In the genomic region with DNA sequence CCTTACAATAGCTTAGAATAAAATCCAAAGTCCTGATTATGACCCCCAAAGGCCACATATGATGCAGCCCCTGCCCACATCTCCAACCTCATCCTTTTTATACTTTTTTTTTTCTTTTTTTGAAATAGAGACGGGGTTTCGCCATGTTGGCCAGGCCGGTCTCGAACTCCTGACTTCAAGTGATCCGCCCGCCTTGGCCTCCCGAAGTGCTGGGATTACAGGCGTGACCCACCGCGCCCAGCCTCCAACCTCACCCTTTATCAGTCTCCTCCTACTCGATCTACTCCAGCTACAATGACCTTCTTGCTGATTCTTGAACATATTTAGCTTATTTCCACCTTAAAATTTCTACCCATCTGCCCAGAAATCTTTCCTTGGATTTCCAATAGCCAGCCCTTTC, we compare ENCODE assay signal across 9 cellular contexts. TPM values are rescaled to one million over a fixed set of nuclear protein-coding genes. Genes with fewer than 3 reads are reported as not detected.
DNase-seq lines count a peak whose midpoint lies in the region; ATAC-seq and TF ChIP-seq lines count a peak whose summit lies in the region.
"Had no signal": no experiment of that assay in that cellular context is flagged by ENCODE, and none has a peak within 500 bp of the region (broad histone marks: within the 10 kb centered on the region; RNA-seq: fewer than 3 reads in every experiment).

No MANE protein-coding gene starts in this region.

- WGBS in thymus, result 44% methylated on average over 11 of the region's 11 CpGs

- H3K36me3 ChIP-seq in kidney epithelial cell (ENCODE audit: control insufficient read depth, insufficient read depth, low read length) (no peaks in the 10 kb centered on the region), thymus (ENCODE audit: control insufficient read depth, insufficient read depth) (peaks cover 3% of the 10 kb centered on the region)

- H3K27ac Mint-ChIP-seq in activated CD4-positive, alpha-beta T cell treated with anti-CD3 and anti-CD28 coated beads, Interleukin-2, amount 10 ng/mL, durations not matched to agents 7 days and 5 days, result peak overlapping the region; percentile 97
- peak overlapping the region; percentile 96 to 98 for H3K27ac Mint-ChIP-seq in activated naive CD4-positive, alpha-beta T cell treated with anti-CD3 and anti-CD28 coated beads, Interleukin-2, amount 50 U/mL, for 72 hours

- no peaks in the 10 kb centered on the region for H3K27me3 ChIP-seq in kidney epithelial cell (ENCODE audit: control insufficient read depth, insufficient read depth, low read length)
- no peaks in the 10 kb centered on the region for H3K27me3 ChIP-seq in thymus (ENCODE audit: control insufficient read depth, insufficient read depth)

- peak overlapping the region; percentile 92 for H3K4me3 Mint-ChIP-seq in activated CD4-positive, alpha-beta T cell treated with anti-CD3 and anti-CD28 coated beads, Interleukin-2, amount 10 ng/mL, durations not matched to agents 7 days and 5 days

- CTCF ChIA-PET in activated CD4-positive, alpha-beta T cell treated with anti-CD3 and anti-CD28 coated beads, Interleukin-2, amount 10 ng/mL, durations not matched to agents 7 days and 5 days (lab: Charles Lee), result interaction anchor here (0.6 to 1.5 kb wide), 2 partner anchors 268 to 555 kb away, joined by 3 read pairs; a partner anchor contains a TSS

- TF ChIP-seq CTCF in kidney epithelial cell (IDR thresholded peaks at IDR 0.05; ENCODE audit: insufficient read depth, low read length, poor library complexity, severe bottlenecking), result no peak

- POLR2A ChIA-PET in activated CD4-positive, alpha-beta T cell treated with anti-CD3 and anti-CD28 coated beads, Interleukin-2, amount 10 ng/mL, durations not matched to agents 7 days and 5 days (lab: Charles Lee), result no interaction called here

- H3K4me3 ChIP-seq in kidney epithelial cell (ENCODE audit: low read depth, low read length) (peak overlapping the region; percentile 85), thymus (ENCODE audit: low read length) (peak overlapping the region; percentile 79)

- H3K27ac ChIP-seq in thymus (ENCODE audit: low read depth), result no peak overlapping the region

- H3K4me1 Mint-ChIP-seq in activated CD4-positive, alpha-beta T cell treated with anti-CD3 and anti-CD28 coated beads, Interleukin-2, amount 10 ng/mL, durations not matched to agents 7 days and 5 days, result peaks cover 56% of the 10 kb centered on the region

- no peak for ATAC-seq in activated naive CD4-positive, alpha-beta T cell treated with anti-CD3 and anti-CD28 coated beads, Interleukin-2, amount 50 U/mL, for 72 hours
- no peak for ATAC-seq in GM19397 (IDR thresholded peaks at IDR 0.05; ENCODE audit: unreplicated experiment)

- no peak for DNase-seq in activated CD4-positive, alpha-beta T cell treated with anti-CD3 and anti-CD28 coated beads, Interleukin-2, amount 10 ng/mL, durations not matched to agents 7 days and 5 days
- DNase-seq in activated CD4-positive, alpha-beta T cell treated with anti-CD3 and anti-CD28 coated beads for 4 hours, result no peak
- no peak for DNase-seq in activated naive CD4-positive, alpha-beta T cell treated with anti-CD3 and anti-CD28 coated beads, Interleukin-2, amount 50 U/mL, for 72 hours (ENCODE audit: low spot score in 2 of 2)
- DNase-seq in kidney epithelial cell (ENCODE audit: low read depth) (no peak), iPS-NIHi7 (ENCODE audit: extremely low spot score) (no peak), NCI-H2107 treated with DMSO at 0.1 percent for 48 hours (lab: John Stamatoyannopoulos, UW; ENCODE audit: unreplicated experiment) (no peak)
- DNase-seq: T-helper 9 cell had no signal

- peaks cover 36% of the 10 kb centered on the region for H3K36me3 Mint-ChIP-seq in activated CD4-positive, alpha-beta T cell treated with anti-CD3 and anti-CD28 coated beads, Interleukin-2, amount 10 ng/mL, durations not matched to agents 7 days and 5 days (ENCODE audit: low read depth)
- peaks cover 22 to 46% of the 10 kb centered on the region in 2 donors for H3K36me3 Mint-ChIP-seq in activated naive CD4-positive, alpha-beta T cell treated with anti-CD3 and anti-CD28 coated beads, Interleukin-2, amount 50 U/mL, for 72 hours

- no peaks in the 10 kb centered on the region for H3K9me3 ChIP-seq in thymus (ENCODE audit: control insufficient read depth)

- H3K4me1 ChIP-seq in thymus (ENCODE audit: control insufficient read depth, insufficient read depth, low read length), result peaks cover 9% of the 10 kb centered on the region

- H3K9me3 Mint-ChIP-seq in activated CD4-positive, alpha-beta T cell treated with anti-CD3 and anti-CD28 coated beads, Interleukin-2, amount 10 ng/mL, durations not matched to agents 7 days and 5 days, result no peaks in the 10 kb centered on the region
- H3K9me3 Mint-ChIP-seq in activated naive CD4-positive, alpha-beta T cell treated with anti-CD3 and anti-CD28 coated beads, Interleukin-2, amount 50 U/mL, for 72 hours, result no peaks in the 10 kb centered on the region

- H3K27me3 Mint-ChIP-seq in activated CD4-positive, alpha-beta T cell treated with anti-CD3 and anti-CD28 coated beads, Interleukin-2, amount 10 ng/mL, durations not matched to agents 7 days and 5 days, result no peaks in the 10 kb centered on the region

RNA-seq across cellular contexts. Expression of a gene that starts 1.2 kb away (rescaled TPM):
- total RNA-seq in activated CD4-positive, alpha-beta T cell treated with anti-CD3 and anti-CD28 coated beads, Interleukin-2, amount 10 ng/mL, durations not matched to agents 7 days and 5 days, result 10 to 100 TPM; 43.7 to 47.6 TPM
- total RNA-seq in activated naive CD4-positive, alpha-beta T cell treated with anti-CD3 and anti-CD28 coated beads, Interleukin-2, amount 50 U/mL, for 72 hours, result 10 to 100 TPM; 31.8 to 61.3 TPM
- total RNA-seq in kidney epithelial cell, result 58.2 and 68.7 TPM in 2 replicates
- polyA plus RNA-seq in thymus, result 18.3 TPM
